Comparison of ENCODE assay signal across 1 cellular context in genomic region chr17:14794961-14795360, GRCh38.
TF ChIP-seq lines count a peak whose summit lies in the region.

No MANE protein-coding gene starts in this region.

TF ChIP-seq in H1, 55 proteins besides CTCF, POLR2A, EP300 and RAD21 (continued from another document):
- TF ChIP-seq, protein P1, sequence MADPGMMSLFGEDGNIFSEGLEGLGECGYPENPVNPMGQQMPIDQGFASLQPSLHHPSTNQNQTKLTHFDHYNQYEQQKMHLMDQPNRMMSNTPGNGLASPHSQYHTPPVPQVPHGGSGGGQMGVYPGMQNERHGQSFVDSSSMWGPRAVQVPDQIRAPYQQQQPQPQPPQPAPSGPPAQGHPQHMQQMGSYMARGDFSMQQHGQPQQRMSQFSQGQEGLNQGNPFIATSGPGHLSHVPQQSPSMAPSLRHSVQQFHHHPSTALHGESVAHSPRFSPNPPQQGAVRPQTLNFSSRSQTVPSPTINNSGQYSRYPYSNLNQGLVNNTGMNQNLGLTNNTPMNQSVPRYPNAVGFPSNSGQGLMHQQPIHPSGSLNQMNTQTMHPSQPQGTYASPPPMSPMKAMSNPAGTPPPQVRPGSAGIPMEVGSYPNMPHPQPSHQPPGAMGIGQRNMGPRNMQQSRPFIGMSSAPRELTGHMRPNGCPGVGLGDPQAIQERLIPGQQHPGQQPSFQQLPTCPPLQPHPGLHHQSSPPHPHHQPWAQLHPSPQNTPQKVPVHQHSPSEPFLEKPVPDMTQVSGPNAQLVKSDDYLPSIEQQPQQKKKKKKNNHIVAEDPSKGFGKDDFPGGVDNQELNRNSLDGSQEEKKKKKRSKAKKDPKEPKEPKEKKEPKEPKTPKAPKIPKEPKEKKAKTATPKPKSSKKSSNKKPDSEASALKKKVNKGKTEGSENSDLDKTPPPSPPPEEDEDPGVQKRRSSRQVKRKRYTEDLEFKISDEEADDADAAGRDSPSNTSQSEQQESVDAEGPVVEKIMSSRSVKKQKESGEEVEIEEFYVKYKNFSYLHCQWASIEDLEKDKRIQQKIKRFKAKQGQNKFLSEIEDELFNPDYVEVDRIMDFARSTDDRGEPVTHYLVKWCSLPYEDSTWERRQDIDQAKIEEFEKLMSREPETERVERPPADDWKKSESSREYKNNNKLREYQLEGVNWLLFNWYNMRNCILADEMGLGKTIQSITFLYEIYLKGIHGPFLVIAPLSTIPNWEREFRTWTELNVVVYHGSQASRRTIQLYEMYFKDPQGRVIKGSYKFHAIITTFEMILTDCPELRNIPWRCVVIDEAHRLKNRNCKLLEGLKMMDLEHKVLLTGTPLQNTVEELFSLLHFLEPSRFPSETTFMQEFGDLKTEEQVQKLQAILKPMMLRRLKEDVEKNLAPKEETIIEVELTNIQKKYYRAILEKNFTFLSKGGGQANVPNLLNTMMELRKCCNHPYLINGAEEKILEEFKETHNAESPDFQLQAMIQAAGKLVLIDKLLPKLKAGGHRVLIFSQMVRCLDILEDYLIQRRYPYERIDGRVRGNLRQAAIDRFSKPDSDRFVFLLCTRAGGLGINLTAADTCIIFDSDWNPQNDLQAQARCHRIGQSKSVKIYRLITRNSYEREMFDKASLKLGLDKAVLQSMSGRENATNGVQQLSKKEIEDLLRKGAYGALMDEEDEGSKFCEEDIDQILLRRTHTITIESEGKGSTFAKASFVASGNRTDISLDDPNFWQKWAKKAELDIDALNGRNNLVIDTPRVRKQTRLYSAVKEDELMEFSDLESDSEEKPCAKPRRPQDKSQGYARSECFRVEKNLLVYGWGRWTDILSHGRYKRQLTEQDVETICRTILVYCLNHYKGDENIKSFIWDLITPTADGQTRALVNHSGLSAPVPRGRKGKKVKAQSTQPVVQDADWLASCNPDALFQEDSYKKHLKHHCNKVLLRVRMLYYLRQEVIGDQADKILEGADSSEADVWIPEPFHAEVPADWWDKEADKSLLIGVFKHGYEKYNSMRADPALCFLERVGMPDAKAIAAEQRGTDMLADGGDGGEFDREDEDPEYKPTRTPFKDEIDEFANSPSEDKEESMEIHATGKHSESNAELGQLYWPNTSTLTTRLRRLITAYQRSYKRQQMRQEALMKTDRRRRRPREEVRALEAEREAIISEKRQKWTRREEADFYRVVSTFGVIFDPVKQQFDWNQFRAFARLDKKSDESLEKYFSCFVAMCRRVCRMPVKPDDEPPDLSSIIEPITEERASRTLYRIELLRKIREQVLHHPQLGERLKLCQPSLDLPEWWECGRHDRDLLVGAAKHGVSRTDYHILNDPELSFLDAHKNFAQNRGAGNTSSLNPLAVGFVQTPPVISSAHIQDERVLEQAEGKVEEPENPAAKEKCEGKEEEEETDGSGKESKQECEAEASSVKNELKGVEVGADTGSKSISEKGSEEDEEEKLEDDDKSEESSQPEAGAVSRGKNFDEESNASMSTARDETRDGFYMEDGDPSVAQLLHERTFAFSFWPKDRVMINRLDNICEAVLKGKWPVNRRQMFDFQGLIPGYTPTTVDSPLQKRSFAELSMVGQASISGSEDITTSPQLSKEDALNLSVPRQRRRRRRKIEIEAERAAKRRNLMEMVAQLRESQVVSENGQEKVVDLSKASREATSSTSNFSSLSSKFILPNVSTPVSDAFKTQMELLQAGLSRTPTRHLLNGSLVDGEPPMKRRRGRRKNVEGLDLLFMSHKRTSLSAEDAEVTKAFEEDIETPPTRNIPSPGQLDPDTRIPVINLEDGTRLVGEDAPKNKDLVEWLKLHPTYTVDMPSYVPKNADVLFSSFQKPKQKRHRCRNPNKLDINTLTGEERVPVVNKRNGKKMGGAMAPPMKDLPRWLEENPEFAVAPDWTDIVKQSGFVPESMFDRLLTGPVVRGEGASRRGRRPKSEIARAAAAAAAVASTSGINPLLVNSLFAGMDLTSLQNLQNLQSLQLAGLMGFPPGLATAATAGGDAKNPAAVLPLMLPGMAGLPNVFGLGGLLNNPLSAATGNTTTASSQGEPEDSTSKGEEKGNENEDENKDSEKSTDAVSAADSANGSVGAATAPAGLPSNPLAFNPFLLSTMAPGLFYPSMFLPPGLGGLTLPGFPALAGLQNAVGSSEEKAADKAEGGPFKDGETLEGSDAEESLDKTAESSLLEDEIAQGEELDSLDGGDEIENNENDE (IDR thresholded peaks at IDR 0.05; ENCODE audit: insufficient replicate concordance, low read length): no peak
